ENCODE assay signal across 23 cellular contexts in genomic region chr4:127261476-127261875, GRCh38.
DNase-seq lines count a peak whose midpoint lies in the region; ATAC-seq and TF ChIP-seq lines count a peak whose summit lies in the region.
"Had no signal": no experiment of that assay in that cellular context is flagged by ENCODE, and none has a peak within 500 bp of the region (broad histone marks: within the 10 kb centered on the region; RNA-seq: fewer than 3 reads in every experiment).

No MANE protein-coding gene starts in this region.

- dilution Hi-C loops in IMR-90 (cut with HindIII; ENCODE audit: low sequenced_read_pairs, unreplicated experiment) = no loop called here

- DNase-seq in AG10803 (ENCODE audit: low read depth) = peak; percentile 18
- no peak for DNase-seq in IMR-90
- DNase-seq in left lung = no peak
- DNase-seq in endodermal cell = no peak
- DNase-seq in left cardiac atrium = no peak
- DNase-seq in activated CD4-positive, alpha-beta T cell treated with anti-CD3 and anti-CD28 coated beads, Interleukin-2, amount 50 U/mL, for 48 hours = no peak
- DNase-seq in activated CD8-positive, alpha-beta T cell treated with anti-CD3 and anti-CD28 coated beads for 36 hours = no peak
- DNase-seq: activated CD8-positive, alpha-beta memory T cell treated with anti-CD3 and anti-CD28 coated beads for 24 hours; activated naive CD4-positive, alpha-beta T cell treated with anti-CD3 and anti-CD28 coated beads, Interleukin-2, amount 10 ng/mL, durations not matched to agents 7 days and 5 days; activated T-cell treated with anti-CD3 and anti-CD28 coated beads, Interleukin-2, amount 50 U/mL, for 24 hours; amygdala; cerebellar nuclear complex; esophagus squamous epithelium; glutamatergic neuron; Kasumi-1; nephron progenitor cell; substantia nigra; SW 1271 had no signal

- BruUV-seq in IMR-90 (replicated peaks; lab: Mats Ljungman, UMichigan) = no TSS peak

- peak overlapping the region; percentile 9; the same call in 1 of the 2 replicates for H3K14ac ChIP-seq in IMR-90 (replicated peaks; ENCODE audit: low read depth, low read length)

- H3K9me3 Mint-ChIP-seq in brain (peaks cover 3 to 14% (median 6%) of the 10 kb centered on the region in 5 experiments), endodermal cell (peaks cover 11% of the 10 kb centered on the region)
- peaks cover 5% of the 10 kb centered on the region for H3K9me3 Mint-ChIP-seq in activated CD8-positive, alpha-beta T cell treated with anti-CD3 and anti-CD28 coated beads for 36 hours
- H3K9me3 Mint-ChIP-seq: nephron progenitor cell had no signal

- peak overlapping the region; percentile 56 for H2BK5ac ChIP-seq in IMR-90 (ENCODE audit: low read depth, low read length, poor library complexity, severe bottlenecking)

- POLR2A ChIA-PET in IMR-90 (lab: Charles Lee; ENCODE audit: unreplicated experiment) = no interaction called here
- POLR2A ChIA-PET in activated CD8-positive, alpha-beta T cell treated with anti-CD3 and anti-CD28 coated beads for 36 hours (lab: Charles Lee) = no interaction called here

- peak overlapping the region; percentile 2; the same call in 1 of the 2 replicates for H3K18ac ChIP-seq in IMR-90 (ENCODE audit: low read depth, low read length)

- in situ Hi-C loops in IMR-90 (cut with MboI; ENCODE audit: low sequenced_read_pairs) = no loop called here

- H4K5ac ChIP-seq in IMR-90 (ENCODE audit: low read depth, low read length) = no peak overlapping the region

- no CpG with 5 or more reads among the region's 1 CpG for WGBS in IMR-90 (ENCODE audit: extremely low coverage in 2 of 2, insufficient read length in 1 of 2), 2 experiments
- WGBS in endodermal cell (ENCODE audit: insufficient coverage in 1 of 2, insufficient read length in 1 of 2), 2 experiments = 88 to 100% methylated on average over 1 of the region's 1 CpG

- H3K9ac ChIP-seq in IMR-90 (ENCODE audit: low read depth, low read length) (no peak overlapping the region), endodermal cell (ENCODE audit: extremely low read depth, low read length, poor library complexity, severe bottlenecking) (no peak overlapping the region)

- no peaks in the 10 kb centered on the region for H3K36me3 Mint-ChIP-seq in brain
- H3K36me3 Mint-ChIP-seq in endodermal cell (ENCODE audit: low read depth) = no peaks in the 10 kb centered on the region
- no peaks in the 10 kb centered on the region for H3K36me3 Mint-ChIP-seq in activated CD8-positive, alpha-beta T cell treated with anti-CD3 and anti-CD28 coated beads for 36 hours (ENCODE audit: low read depth)
- H3K36me3 Mint-ChIP-seq: activated naive CD4-positive, alpha-beta T cell treated with anti-CD3 and anti-CD28 coated beads, Interleukin-2, amount 10 ng/mL, durations not matched to agents 7 days and 5 days; CD14-positive monocyte had no signal

- no peak overlapping the region; the same call in 1 of the 2 replicates for H3K4ac ChIP-seq in IMR-90 (ENCODE audit: low read depth, low read length)

- H3K79me1 ChIP-seq in IMR-90 (ENCODE audit: low read depth in 1 of 2, low read length in 2 of 2) = no peaks in the 10 kb centered on the region

- H3K9me3 ChIP-seq in IMR-90 (ENCODE audit: control insufficient read depth, insufficient read depth, low read length) (no peaks in the 10 kb centered on the region), left lung (peaks cover 0 to 3% of the 10 kb centered on the region in 2 donors), endodermal cell (ENCODE audit: control insufficient read depth, low read length) (no peaks in the 10 kb centered on the region)
- H3K9me3 ChIP-seq: esophagus squamous epithelium had no signal

- no peak overlapping the region for H2AFZ ChIP-seq in IMR-90 (replicated peaks; ENCODE audit: low read length, poor library complexity)

- no peak overlapping the region for H3K23ac ChIP-seq in IMR-90 (ENCODE audit: low read depth, low read length)

- no peak overlapping the region for H2BK15ac ChIP-seq in IMR-90 (ENCODE audit: low read depth, low read length)

- H3K4me1 Mint-ChIP-seq in brain = peaks cover 6% of the 10 kb centered on the region
- no peaks in the 10 kb centered on the region for H3K4me1 Mint-ChIP-seq in endodermal cell
- H3K4me1 Mint-ChIP-seq in activated CD8-positive, alpha-beta T cell treated with anti-CD3 and anti-CD28 coated beads for 36 hours (ENCODE audit: low read depth) = no peaks in the 10 kb centered on the region
- H3K4me1 Mint-ChIP-seq: activated naive CD4-positive, alpha-beta T cell treated with anti-CD3 and anti-CD28 coated beads, Interleukin-2, amount 10 ng/mL, durations not matched to agents 7 days and 5 days; CD14-positive monocyte; nephron progenitor cell had no signal

- no peaks in the 10 kb centered on the region for H3K9me1 ChIP-seq in IMR-90 (ENCODE audit: insufficient read depth, low read length)

- H3K4me3 ChIP-seq in AG10803 (ENCODE audit: low read length) (no peak overlapping the region), IMR-90 (ENCODE audit: insufficient read depth, low read depth, low read length) (no peak overlapping the region), left lung (no peak overlapping the region), endodermal cell (ENCODE audit: low read length) (no peak overlapping the region)
- H3K4me3 ChIP-seq: esophagus squamous epithelium had no signal

- H3K27ac Mint-ChIP-seq in brain (peak overlapping the region in 4 of 5 experiments; percentile 39 to 61 (median 49)), endodermal cell (no peak overlapping the region)
- H3K27ac Mint-ChIP-seq in activated CD8-positive, alpha-beta T cell treated with anti-CD3 and anti-CD28 coated beads for 36 hours = no peak overlapping the region
- H3K27ac Mint-ChIP-seq: activated naive CD4-positive, alpha-beta T cell treated with anti-CD3 and anti-CD28 coated beads, Interleukin-2, amount 10 ng/mL, durations not matched to agents 7 days and 5 days; activated T-cell treated with anti-CD3 and anti-CD28 coated beads, Interleukin-2, amount 50 U/mL, for 24 hours; CD14-positive monocyte; nephron progenitor cell had no signal

- H3K27me3 ChIP-seq in IMR-90 (ENCODE audit: control insufficient read depth, insufficient read depth, low read length) (no peaks in the 10 kb centered on the region), left lung (no peaks in the 10 kb centered on the region), endodermal cell (ENCODE audit: control insufficient read depth, insufficient read depth, low read length, poor library complexity, severe bottlenecking) (no peaks in the 10 kb centered on the region)
- H3K27me3 ChIP-seq: esophagus squamous epithelium had no signal

- CTCF ChIA-PET in IMR-90 (lab: Yijun Ruan, JAX) = no interaction called here
- CTCF ChIA-PET in activated CD8-positive, alpha-beta T cell treated with anti-CD3 and anti-CD28 coated beads for 36 hours (lab: Charles Lee) = no interaction called here

- peak overlapping the region in 1 of 2 experiments; percentile 8; a peak in 1 of 4 replicates for H4K8ac ChIP-seq in IMR-90 (ENCODE audit: low read depth in 2 of 2, low read length in 2 of 2)

- H3K4me1 ChIP-seq in IMR-90 (ENCODE audit: control insufficient read depth, insufficient read depth, low read length) = no peaks in the 10 kb centered on the region
- H3K4me1 ChIP-seq in left lung = no peaks in the 10 kb centered on the region
- no peaks in the 10 kb centered on the region for H3K4me1 ChIP-seq in endodermal cell (ENCODE audit: control insufficient read depth, insufficient read depth, low read length)
- H3K4me1 ChIP-seq: esophagus squamous epithelium had no signal

- TF ChIP-seq RAD21 in IMR-90 (IDR thresholded peaks at IDR 0.05; ENCODE audit: low read length) = no peak

- no peak overlapping the region for H4K91ac ChIP-seq in IMR-90 (ENCODE audit: insufficient read depth, low read depth, low read length)

- peak; percentile 61 for ATAC-seq in IMR-90 (ENCODE audit: low read depth)
- ATAC-seq in left lung = peak; percentile 56
- ATAC-seq in left cardiac atrium = no peak
- ATAC-seq in activated CD8-positive, alpha-beta T cell treated with anti-CD3 and anti-CD28 coated beads for 36 hours = no peak
- ATAC-seq: activated CD4-positive, CD25-positive, alpha-beta regulatory T cell treated with anti-CD3 and anti-CD28 coated beads, Interleukin-2, amount 50 U/mL, for 24 hours; Right ventricle myocardium inferior; sciatic nerve had no signal

- intact Hi-C loops in IMR-90 (cut with micrococcal nuclease) = no loop called here
- intact Hi-C loops in left lung (cut with DNase I) = no loop called here
- intact Hi-C loops in left cardiac atrium (cut with DNase I) = no loop called here
- intact Hi-C loops in activated CD8-positive, alpha-beta T cell treated with anti-CD3 and anti-CD28 coated beads for 36 hours (cut with micrococcal nuclease) = no loop called here

- H3K4me2 ChIP-seq in IMR-90 (ENCODE audit: low read depth, low read length) = no peak overlapping the region

- no peak for TF ChIP-seq POLR2A in IMR-90 (IDR thresholded peaks at IDR 0.05; ENCODE audit: low read depth, low read length)

- H3K27me3 Mint-ChIP-seq in brain = no peaks in the 10 kb centered on the region
- H3K27me3 Mint-ChIP-seq in endodermal cell (ENCODE audit: insufficient read depth) = no peaks in the 10 kb centered on the region
- no peaks in the 10 kb centered on the region for H3K27me3 Mint-ChIP-seq in activated CD8-positive, alpha-beta T cell treated with anti-CD3 and anti-CD28 coated beads for 36 hours
- H3K27me3 Mint-ChIP-seq: activated naive CD4-positive, alpha-beta T cell treated with anti-CD3 and anti-CD28 coated beads, Interleukin-2, amount 10 ng/mL, durations not matched to agents 7 days and 5 days; activated T-cell treated with anti-CD3 and anti-CD28 coated beads, Interleukin-2, amount 50 U/mL, for 24 hours had no signal

- no peak overlapping the region for H3K4me3 Mint-ChIP-seq in brain
- H3K4me3 Mint-ChIP-seq in endodermal cell = no peak overlapping the region
- no peak overlapping the region for H3K4me3 Mint-ChIP-seq in activated CD8-positive, alpha-beta T cell treated with anti-CD3 and anti-CD28 coated beads for 36 hours
- H3K4me3 Mint-ChIP-seq: activated naive CD4-positive, alpha-beta T cell treated with anti-CD3 and anti-CD28 coated beads, Interleukin-2, amount 10 ng/mL, durations not matched to agents 7 days and 5 days; activated T-cell treated with anti-CD3 and anti-CD28 coated beads, Interleukin-2, amount 50 U/mL, for 24 hours; CD14-positive monocyte; nephron progenitor cell had no signal

- H4K20me1 ChIP-seq in IMR-90 (ENCODE audit: insufficient read depth, low read length) = no peaks in the 10 kb centered on the region

- no peak overlapping the region for H2AK5ac ChIP-seq in IMR-90 (ENCODE audit: low read depth, low read length)

- H2AK9ac ChIP-seq in IMR-90 (replicated peaks; ENCODE audit: low read depth, low read length, poor library complexity) = no peak overlapping the region

- H3K56ac ChIP-seq in IMR-90 (ENCODE audit: extremely low read depth, insufficient read depth, low read length) = no peak overlapping the region

- peak overlapping the region; percentile 51; the same call in 1 of the 2 replicates for H2BK120ac ChIP-seq in IMR-90 (ENCODE audit: low read depth, low read length)

- H2BK20ac ChIP-seq in IMR-90 (ENCODE audit: low read depth, low read length) = peak overlapping the region; percentile 27; the same call in 1 of the 2 replicates

- TF ChIP-seq CTCF in AG10803 (conservative IDR thresholded peaks at IDR 0.05; ENCODE audit: low read length) (no peak), IMR-90 (conservative IDR thresholded peaks at IDR 0.05; ENCODE audit: low read depth, low read length) (no peak), brain (conservative IDR thresholded peaks at IDR 0.05) (no peak), left lung (IDR thresholded peaks at IDR 0.05) (no peak), endodermal cell (conservative IDR thresholded peaks at IDR 0.05) (no peak)
- TF ChIP-seq CTCF in activated CD8-positive, alpha-beta T cell treated with anti-CD3 and anti-CD28 coated beads for 36 hours (IDR thresholded peaks at IDR 0.05) = no peak

- H3K36me3 ChIP-seq in IMR-90 (ENCODE audit: control insufficient read depth, insufficient read depth, low read length) = no peaks in the 10 kb centered on the region
- H3K36me3 ChIP-seq in left lung = no peaks in the 10 kb centered on the region
- H3K36me3 ChIP-seq in endodermal cell (ENCODE audit: control insufficient read depth, insufficient read depth, low read length) = no peaks in the 10 kb centered on the region
- H3K36me3 ChIP-seq: esophagus squamous epithelium had no signal

- H3K27ac ChIP-seq in IMR-90 (ENCODE audit: insufficient read depth, low read length) (no peak overlapping the region; the same call in 1 of the 2 replicates), left lung (no peak overlapping the region), endodermal cell (ENCODE audit: low read depth, low read length) (no peak overlapping the region)
- H3K27ac ChIP-seq: esophagus squamous epithelium had no signal

Comparison
In these comparisons a context has a peak if more than half of its experiments do, and no peak if none do; other contexts are left out.
1. ATAC-seq: peak in IMR-90 (single experiment) and left lung (single experiment); none in left cardiac atrium (0 of 2) and activated CD8-positive, alpha-beta T cell treated with anti-CD3 and anti-CD28 coated beads for 36 hours (single experiment).
2. H3K27ac Mint-ChIP-seq: peak in brain (4 of 5); none in endodermal cell (single experiment) and activated CD8-positive, alpha-beta T cell treated with anti-CD3 and anti-CD28 coated beads for 36 hours (single experiment).